Comparison of ENCODE assay signal across 1 cellular context in the genomic region with DNA sequence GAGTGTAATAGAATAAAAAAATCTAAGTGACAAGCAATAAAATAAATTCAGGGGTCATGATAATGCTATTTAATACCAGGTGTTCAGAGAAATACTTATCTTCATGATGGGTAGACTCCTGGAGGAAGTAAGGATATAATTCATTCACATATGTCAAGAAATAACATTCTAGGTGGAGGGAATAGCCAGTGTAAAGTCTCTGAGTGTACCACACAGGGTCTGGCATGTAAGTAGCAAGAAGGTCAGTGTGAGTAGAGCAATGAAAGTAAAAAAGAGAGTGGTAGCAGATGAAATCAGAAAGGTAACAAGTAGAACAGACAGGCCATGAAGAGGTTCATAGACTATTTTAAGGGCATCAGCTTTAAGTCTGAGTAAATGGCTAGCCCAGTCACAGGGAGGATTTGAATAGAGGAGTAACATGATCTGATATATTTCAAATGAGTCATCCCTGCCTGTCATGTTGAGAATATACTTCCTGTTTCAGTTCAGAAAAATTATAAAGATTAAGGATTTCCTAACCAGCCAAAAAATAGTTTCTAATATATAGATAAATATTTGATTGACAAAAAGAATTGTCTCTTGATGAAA.
TF ChIP-seq lines count a peak whose summit lies in the region.

No MANE protein-coding gene starts in this region.

TF ChIP-seq in SK-N-SH treated with all-trans-retinoic acid at 6 μM for 48 hours, 23 proteins besides CTCF, POLR2A, EP300 and RAD21 (continued from another document):
- TF ChIP-seq, protein P1, sequence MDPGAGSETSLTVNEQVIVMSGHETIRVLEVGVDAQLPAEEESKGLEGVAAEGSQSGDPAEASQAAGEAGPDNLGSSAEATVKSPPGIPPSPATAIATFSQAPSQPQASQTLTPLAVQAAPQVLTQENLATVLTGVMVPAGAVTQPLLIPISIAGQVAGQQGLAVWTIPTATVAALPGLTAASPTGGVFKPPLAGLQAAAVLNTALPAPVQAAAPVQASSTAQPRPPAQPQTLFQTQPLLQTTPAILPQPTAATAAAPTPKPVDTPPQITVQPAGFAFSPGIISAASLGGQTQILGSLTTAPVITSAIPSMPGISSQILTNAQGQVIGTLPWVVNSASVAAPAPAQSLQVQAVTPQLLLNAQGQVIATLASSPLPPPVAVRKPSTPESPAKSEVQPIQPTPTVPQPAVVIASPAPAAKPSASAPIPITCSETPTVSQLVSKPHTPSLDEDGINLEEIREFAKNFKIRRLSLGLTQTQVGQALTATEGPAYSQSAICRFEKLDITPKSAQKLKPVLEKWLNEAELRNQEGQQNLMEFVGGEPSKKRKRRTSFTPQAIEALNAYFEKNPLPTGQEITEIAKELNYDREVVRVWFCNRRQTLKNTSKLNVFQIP (CRISPR knock-in tag; IDR thresholded peaks at IDR 0.05; ENCODE audit: borderline replicate concordance, low read depth), result no peak
- TF ChIP-seq BACH2 (CRISPR knock-in tag; IDR thresholded peaks at IDR 0.05; ENCODE audit: borderline replicate concordance), result no peak
- no peak for TF ChIP-seq OSR1 (CRISPR knock-in tag; IDR thresholded peaks at IDR 0.05)
